9 cellular contexts compared by ENCODE assay signal in the genomic region with DNA sequence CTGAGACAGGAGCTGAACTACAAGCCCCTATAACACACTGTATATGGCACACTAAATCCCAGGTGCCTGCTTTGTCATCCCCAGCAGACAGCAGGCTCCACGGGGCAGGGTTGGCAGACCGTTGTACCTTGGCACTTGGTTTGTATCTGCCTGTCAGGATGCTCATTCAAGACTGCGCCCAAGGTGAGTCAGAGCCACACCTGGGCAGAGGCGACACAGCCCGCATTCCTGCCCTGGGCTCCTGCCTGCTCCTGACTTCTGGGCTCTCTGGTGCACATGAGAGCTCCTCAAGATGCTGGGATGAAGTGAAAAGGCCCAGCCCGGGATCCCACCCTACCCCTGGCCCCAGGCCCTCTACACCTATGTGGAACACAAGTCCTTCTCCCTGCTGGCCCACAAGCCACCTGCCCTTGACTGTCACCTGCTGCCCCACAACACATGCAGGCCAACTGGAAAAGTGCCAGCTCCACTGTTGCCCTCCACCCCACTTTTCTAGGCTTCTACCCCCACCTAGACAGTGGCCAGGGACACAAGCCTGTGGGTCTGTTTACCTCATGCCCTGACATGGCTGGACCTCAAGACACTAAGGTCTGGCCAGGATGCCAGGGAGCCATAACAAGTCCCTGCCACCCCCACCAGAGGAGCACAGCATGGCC. TPM values are rescaled to one million over a fixed set of nuclear protein-coding genes. Genes with fewer than 3 reads are reported as not detected.
DNase-seq lines count a peak whose midpoint lies in the region; ATAC-seq, FAIRE-seq and TF ChIP-seq lines count a peak whose summit lies in the region.
"Had no signal": no experiment of that assay in that cellular context is flagged by ENCODE, and none has a peak within 500 bp of the region (broad histone marks: within the 10 kb centered on the region; RNA-seq: fewer than 3 reads in every experiment).

No MANE protein-coding gene starts in this region.

- no peaks in the 10 kb centered on the region for H3K9me3 ChIP-seq in heart left ventricle
- no peaks in the 10 kb centered on the region for H3K9me3 ChIP-seq in K562 (replicated peaks; ENCODE audit: control insufficient read depth, insufficient read depth, low read depth, low read length)
- H3K9me3 ChIP-seq in mucosa of rectum (ENCODE audit: control insufficient read depth in 2 of 2, low read length in 2 of 2): no peaks in the 10 kb centered on the region
- no peaks in the 10 kb centered on the region for H3K9me3 ChIP-seq in upper lobe of right lung

- no peak for DNase-seq in heart left ventricle
- DNase-seq in Right ventricle myocardium superior: no peak
- no peak for DNase-seq in K562 (ENCODE audit: extremely low read depth in 1 of 4, low spot score in 3 of 4)
- DNase-seq in upper lobe of right lung: peak; percentile 77

- CTCF ChIA-PET in K562 (lab: Yijun Ruan, JAX; ENCODE audit: low intra/inter-chr PET ratio): no interaction called here

- H3K36me3 ChIP-seq in heart left ventricle (peaks cover 0 to 4% (median 0%) of the 10 kb centered on the region in 9 donors), K562 (ENCODE audit: control insufficient read depth, insufficient read depth, low read length) (peaks cover 29% of the 10 kb centered on the region; the same call in 2 of the 3 replicates), mucosa of rectum (ENCODE audit: control insufficient read depth in 2 of 2, insufficient read depth in 2 of 2, low read length in 2 of 2) (peaks cover 0 to 2% of the 10 kb centered on the region in 2 donors), upper lobe of right lung (no peaks in the 10 kb centered on the region)

- POLR2A ChIA-PET in K562 (lab: Yijun Ruan, JAX): interaction anchor here (0.6 to 6.8 kb wide), 5 partner anchors 9 to 113 kb away, joined by 3 to 80 read pairs (median 5); no protein-coding TSS in a partner anchor

- in situ Hi-C loops in K562 (cut with MboI): no loop called here

- H2AFZ ChIP-seq in K562 (ENCODE audit: low read depth, low read length): no peak overlapping the region

- TF ChIP-seq POLR2A in heart left ventricle (IDR thresholded peaks at IDR 0.05): no peak
- TF ChIP-seq POLR2A in K562 (conservative IDR thresholded peaks at IDR 0.05): no peak

- no peak for TF ChIP-seq CTCF in heart left ventricle (IDR thresholded peaks at IDR 0.05)
- no peak for TF ChIP-seq CTCF in K562 (IDR thresholded peaks at IDR 0.05 in 2 of 3, conservative IDR thresholded peaks at IDR 0.05 in 1 of 3; ENCODE audit: insufficient read depth in 2 of 3, low read depth in 1 of 3, low read length in 3 of 3)
- TF ChIP-seq CTCF in upper lobe of right lung (IDR thresholded peaks at IDR 0.05): no peak

- peaks cover 6% of the 10 kb centered on the region for H4K20me1 ChIP-seq in K562 (replicated peaks; ENCODE audit: control insufficient read depth, insufficient read depth, low read length)

- no peak for TF ChIP-seq RAD21 in K562 (CRISPR knock-in tag; conservative IDR thresholded peaks at IDR 0.05 in 1 of 2, IDR thresholded peaks at IDR 0.05 in 1 of 2)

- H3K4me3 ChIP-seq in heart left ventricle: no peak overlapping the region
- H3K4me3 ChIP-seq in K562: no peak overlapping the region
- peak overlapping the region; percentile 8 to 39 for H3K4me3 ChIP-seq in mucosa of rectum (ENCODE audit: low read length in 2 of 2)
- H3K4me3 ChIP-seq in upper lobe of right lung: no peak overlapping the region

- intact Hi-C loops in heart left ventricle (cut with DNase I) (loop anchor here in 2 of 10 donors (5.0 kb wide), 2 partner anchors 77 to 82 kb away; no protein-coding TSS in a partner anchor), Right ventricle myocardium superior (cut with DNase I) (no loop called here), K562 (cut with micrococcal nuclease) (loop anchor here (5.0 kb wide), 2 partner anchors 82 to 142 kb away; a partner anchor contains a TSS), upper lobe of right lung (cut with DNase I) (no loop called here)

- peak overlapping the region; percentile 58; the same call in 1 of the 2 replicates for H3K4me2 ChIP-seq in K562 (ENCODE audit: insufficient read depth, low read length)

- H3K79me2 ChIP-seq in K562 (ENCODE audit: control insufficient read depth, insufficient read depth, low read length): peaks cover 100% of the 10 kb centered on the region

- H3K27me3 ChIP-seq in heart left ventricle: no peaks in the 10 kb centered on the region
- H3K27me3 ChIP-seq in K562 (ENCODE audit: control insufficient read depth in 2 of 2, insufficient read depth in 2 of 2, low read length in 2 of 2): no peaks in the 10 kb centered on the region
- no peaks in the 10 kb centered on the region for H3K27me3 ChIP-seq in mucosa of rectum (ENCODE audit: control insufficient read depth in 2 of 2, insufficient read depth in 2 of 2, low read length in 2 of 2)
- H3K27me3 ChIP-seq in upper lobe of right lung: no peaks in the 10 kb centered on the region

- no peaks in the 10 kb centered on the region for H3K9me1 ChIP-seq in K562 (ENCODE audit: control insufficient read depth, insufficient read depth, low read length)

- H3K9ac ChIP-seq in K562 (ENCODE audit: insufficient read depth in 1 of 2, low read depth in 2 of 2, low read length in 2 of 2) (peak overlapping the region in 1 of 2 experiments; percentile 74; a peak in 3 of 4 replicates), mucosa of rectum (ENCODE audit: low read depth in 1 of 2, low read length in 2 of 2) (peak overlapping the region; percentile 65 to 71)

- BruUV-seq in K562 (replicated peaks; lab: Mats Ljungman, UMichigan): no TSS peak

- 78 to 83% (median 81%) methylated on average over 3 to 6 of the region's 6 CpGs for WGBS in heart left ventricle, 4 donors
- 33% methylated on average over 2 of the region's 6 CpGs for WGBS in K562 (ENCODE audit: insufficient coverage, low coverage, missing lambda C conversion rate)

- peaks cover 64 to 100% (median 100%) of the 10 kb centered on the region in 12 donors for H3K4me1 ChIP-seq in heart left ventricle
- H3K4me1 ChIP-seq in K562 (replicated peaks in 1 of 2; ENCODE audit: control insufficient read depth in 2 of 2, insufficient read depth in 2 of 2, low read length in 2 of 2): peaks cover 76 to 78% of the 10 kb centered on the region in 2 experiments
- peaks cover 88 to 93% of the 10 kb centered on the region in 2 donors for H3K4me1 ChIP-seq in mucosa of rectum (ENCODE audit: control insufficient read depth in 2 of 2, insufficient read depth in 2 of 2, low read length in 2 of 2)
- peaks cover 98% of the 10 kb centered on the region for H3K4me1 ChIP-seq in upper lobe of right lung

- no peak for FAIRE-seq in K562 (lab: Jason Lieb, UNC)
- FAIRE-seq: endometrium had no signal

- TF ChIP-seq EP300 in K562 (IDR thresholded peaks at IDR 0.05; ENCODE audit: low read length): no peak

- H3K27ac ChIP-seq in heart left ventricle (peak overlapping the region in 10 of 12 donors; percentile 22 to 100 (median 80)), K562 (ENCODE audit: extremely low read depth, low read depth, low read length) (peak overlapping the region; percentile 86; the same call in 1 of the 3 replicates), mucosa of rectum (ENCODE audit: low read depth in 2 of 2, low read length in 2 of 2) (peak overlapping the region; percentile 95 to 98), upper lobe of right lung (peak overlapping the region; percentile 89)

- ATAC-seq in heart left ventricle (no peak), Right ventricle myocardium superior (ENCODE audit: poor library complexity) (no peak), K562 (no peak), upper lobe of right lung (peak; percentile 56), HG03521 (IDR thresholded peaks at IDR 0.05; ENCODE audit: unreplicated experiment) (no peak), GM19397 (IDR thresholded peaks at IDR 0.05; ENCODE audit: unreplicated experiment) (no peak), HG03565 (IDR thresholded peaks at IDR 0.05; ENCODE audit: unreplicated experiment) (no peak)

TF ChIP-seq in K562, 482 proteins besides CTCF, POLR2A, EP300 and RAD21 (continues in another document):
- TF ChIP-seq, protein P1, sequence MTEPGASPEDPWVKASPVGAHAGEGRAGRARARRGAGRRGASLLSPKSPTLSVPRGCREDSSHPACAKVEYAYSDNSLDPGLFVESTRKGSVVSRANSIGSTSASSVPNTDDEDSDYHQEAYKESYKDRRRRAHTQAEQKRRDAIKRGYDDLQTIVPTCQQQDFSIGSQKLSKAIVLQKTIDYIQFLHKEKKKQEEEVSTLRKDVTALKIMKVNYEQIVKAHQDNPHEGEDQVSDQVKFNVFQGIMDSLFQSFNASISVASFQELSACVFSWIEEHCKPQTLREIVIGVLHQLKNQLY (CRISPR knock-in tag; conservative IDR thresholded peaks at IDR 0.05): no peak

RNA-seq across cellular contexts. Expression of a gene that starts 30.8 kb away (rescaled TPM):
- total RNA-seq in heart left ventricle (10 to 100 TPM; 14.5 to 32.3 (median 25.9) TPM), Right ventricle myocardium superior (12.9 TPM), K562 (2014; rRNA removed) (4.6 and 4.7 TPM in 2 replicates), K562 (2014; rRNA removed; fragmentation: Illumina TruSeq; extraction: Trizol) (7.9 and 8.7 TPM in 2 replicates), K562 (2015; rRNA removed; fragmentation: Illumina TruSeq; extraction: Trizol) (6.6 and 7.1 TPM in 2 replicates), K562 (2021) (24.8 and 26.4 TPM in 2 replicates), upper lobe of right lung (22.0 TPM)
- polyA plus RNA-seq in heart left ventricle (10 to 100 TPM in 1 of 2 donors, 1 to 10 TPM in 1; 7.4 to 27.3 TPM), K562 (2011; rRNA removed) (7.5 and 11.3 TPM in 2 replicates), K562 (2014; fragmentation: Illumina TruSeq; extraction: Trizol) (15.5 and 15.7 TPM in 2 replicates), K562 (2014; fragmentation: Nextera tagmentation; extraction: Ambion mirVana) (1 to 10 TPM; 1.7 to 2.4 TPM), K562 (2014; rRNA removed) (12.7 and 15.1 TPM in 2 replicates)
- total RNA-seq in K562 (2011; cell fraction: chromatin; rRNA removed; ENCODE audit: low replicate concordance): 5.1 and 6.7 TPM in 2 replicates
- 6.8 and 8.0 TPM in 2 replicates for total RNA-seq in K562 (2011; cell fraction: nucleolus; rRNA removed)
- total RNA-seq in K562 (2011; cell fraction: nucleoplasm; rRNA removed): 8.8 and 9.7 TPM in 2 replicates
- polyA plus RNA-seq in K562 (2011; cell fraction: cytosol; rRNA removed): 6.3 and 7.9 TPM in 2 replicates
- 6.2 and 6.9 TPM in 2 replicates for polyA plus RNA-seq in K562 (2011; cell fraction: nucleus; rRNA removed)
- 18.6 and 26.5 TPM in 2 replicates for polyA plus RNA-seq in K562 (2012)
- 6.4 and 9.0 TPM in 2 replicates for polyA minus RNA-seq in K562 (2011; rRNA and poly(A)+ RNA removed)
- 4.3 and 7.6 TPM in 2 replicates for polyA minus RNA-seq in K562 (2011; cell fraction: cytosol; rRNA and poly(A)+ RNA removed)
- 3.3 and 3.4 TPM in 2 replicates for polyA minus RNA-seq in K562 (2011; cell fraction: nucleus; rRNA and poly(A)+ RNA removed)

Comparison
In these comparisons a context has a peak if more than half of its experiments do, and no peak if none do; other contexts are left out.
1. H3K4me3 ChIP-seq: peak in mucosa of rectum (2 of 2); none in heart left ventricle (0 of 12), K562 (single experiment) and upper lobe of right lung (single experiment).
2. Peak in every context shown above with its lines, with median percentiles within 50 percentile points of each other: H3K27ac ChIP-seq.